10 cellular contexts compared by ENCODE assay signal in genomic region chr9:131609116-131609830, GRCh38.
DNase-seq lines count a peak whose midpoint lies in the region; ATAC-seq and TF ChIP-seq lines count a peak whose summit lies in the region.
"Had no signal": no experiment of that assay in that cellular context is flagged by ENCODE, and none has a peak within 500 bp of the region (broad histone marks: within the 10 kb centered on the region; RNA-seq: fewer than 3 reads in every experiment).

No MANE protein-coding gene starts in this region.

- H3K27me3 ChIP-seq in gastroesophageal sphincter (no peaks in the 10 kb centered on the region), psoas muscle (ENCODE audit: insufficient read depth in 3 of 3, low read length in 2 of 3) (no peaks in the 10 kb centered on the region)

- H3K27me3 Mint-ChIP-seq in activated T-helper 17 cell treated with anti-CD3 and anti-CD28 coated beads, Interleukin-2, amount 50 U/mL, for 72 hours = no peaks in the 10 kb centered on the region
- H3K27me3 Mint-ChIP-seq in activated CD8-positive, alpha-beta T cell treated with anti-CD3 and anti-CD28 coated beads for 36 hours = no peaks in the 10 kb centered on the region

- H3K36me3 ChIP-seq in gastroesophageal sphincter (peaks cover 0 to 43% of the 10 kb centered on the region in 2 donors), psoas muscle (ENCODE audit: insufficient read depth in 1 of 2, low read depth in 1 of 2) (peaks cover 0 to 53% of the 10 kb centered on the region in 2 donors)

- H3K27ac Mint-ChIP-seq in activated T-helper 17 cell treated with anti-CD3 and anti-CD28 coated beads, Interleukin-2, amount 50 U/mL, for 72 hours = peak overlapping the region; percentile 53
- H3K27ac Mint-ChIP-seq in activated CD8-positive, alpha-beta T cell treated with anti-CD3 and anti-CD28 coated beads for 36 hours = no peak overlapping the region

- DNase-seq in ELR (ENCODE audit: low read depth) (peak; percentile 76), psoas muscle (peak in 1 of 2 donors; percentile 51), activated gamma-delta T cell treated with Interleukin-2 at 50 U/mL for 16 hours (no peak)
- no peak for DNase-seq in activated CD8-positive, alpha-beta T cell treated with anti-CD3 and anti-CD28 coated beads for 36 hours
- DNase-seq: NCI-H1417; stimulated activated CD4-positive, alpha-beta T cell treated with anti-CD3 and anti-CD28 coated beads, Interleukin-4, amount 100 ng/mL, for 24 hours had no signal

- WGBS in gastroesophageal sphincter (ENCODE audit: low coverage in 1 of 2), 2 donors = 5 to 10% methylated on average over 5 to 10 of the region's 14 CpGs
- 9 to 20% (median 15%) methylated on average over 14 of the region's 14 CpGs for WGBS in psoas muscle, 3 donors

- intact Hi-C loops in psoas muscle (cut with DNase I) = loop anchor here in 1 of 2 donors (5.0 kb wide), 1 partner anchor 43 kb away; no protein-coding TSS in a partner anchor
- intact Hi-C loops in activated CD8-positive, alpha-beta T cell treated with anti-CD3 and anti-CD28 coated beads for 36 hours (cut with micrococcal nuclease) = no loop called here

- H3K4me3 Mint-ChIP-seq in activated T-helper 17 cell treated with anti-CD3 and anti-CD28 coated beads, Interleukin-2, amount 50 U/mL, for 72 hours = no peak overlapping the region
- no peak overlapping the region for H3K4me3 Mint-ChIP-seq in activated CD8-positive, alpha-beta T cell treated with anti-CD3 and anti-CD28 coated beads for 36 hours

- no peak for TF ChIP-seq POLR2A in gastroesophageal sphincter (IDR thresholded peaks at IDR 0.05)

- TF ChIP-seq CTCF in gastroesophageal sphincter (IDR thresholded peaks at IDR 0.05) (no peak), psoas muscle (IDR thresholded peaks at IDR 0.05) (no peak)
- no peak for TF ChIP-seq CTCF in activated CD8-positive, alpha-beta T cell treated with anti-CD3 and anti-CD28 coated beads for 36 hours (IDR thresholded peaks at IDR 0.05)

- CTCF ChIA-PET in activated CD8-positive, alpha-beta T cell treated with anti-CD3 and anti-CD28 coated beads for 36 hours (lab: Charles Lee) = interaction anchor here (1.1 to 1.2 kb wide), 2 partner anchors 18 to 130 kb away, joined by 4 to 5 read pairs; no protein-coding TSS in a partner anchor

- peak overlapping the region; percentile 79 to 96 (median 90) for H3K27ac ChIP-seq in gastroesophageal sphincter
- peak overlapping the region; percentile 94 for H3K27ac ChIP-seq in psoas muscle

- peaks cover 99% of the 10 kb centered on the region for H3K36me3 Mint-ChIP-seq in activated T-helper 17 cell treated with anti-CD3 and anti-CD28 coated beads, Interleukin-2, amount 50 U/mL, for 72 hours (ENCODE audit: low read depth)
- peaks cover 5% of the 10 kb centered on the region for H3K36me3 Mint-ChIP-seq in activated CD8-positive, alpha-beta T cell treated with anti-CD3 and anti-CD28 coated beads for 36 hours (ENCODE audit: low read depth)

- no peak for TF ChIP-seq EP300 in gastroesophageal sphincter (IDR thresholded peaks at IDR 0.05)

- H3K9me3 ChIP-seq in gastroesophageal sphincter (no peaks in the 10 kb centered on the region), psoas muscle (no peaks in the 10 kb centered on the region)

- POLR2A ChIA-PET in activated CD8-positive, alpha-beta T cell treated with anti-CD3 and anti-CD28 coated beads for 36 hours (lab: Charles Lee) = no interaction called here

- ATAC-seq in activated T-helper 17 cell treated with anti-CD3 and anti-CD28 coated beads, Interleukin-2, amount 50 U/mL, for 72 hours (replicated peaks) = no peak
- ATAC-seq in gastroesophageal sphincter (peak; percentile 38), psoas muscle (peak; percentile 15 to 42 (median 20)), GM19467 (IDR thresholded peaks at IDR 0.05; ENCODE audit: unreplicated experiment) (no peak), GM21423 (IDR thresholded peaks at IDR 0.05; ENCODE audit: unreplicated experiment) (no peak)
- no peak for ATAC-seq in activated CD8-positive, alpha-beta T cell treated with anti-CD3 and anti-CD28 coated beads for 36 hours

- H3K4me1 ChIP-seq in gastroesophageal sphincter (peaks cover 7 to 53% (median 38%) of the 10 kb centered on the region in 3 donors), psoas muscle (peaks cover 47% of the 10 kb centered on the region)

- H3K4me3 ChIP-seq in gastroesophageal sphincter = peak overlapping the region in 1 of 2 donors; percentile 21
- peak overlapping the region; percentile 31 for H3K4me3 ChIP-seq in psoas muscle

- peaks cover 13% of the 10 kb centered on the region for H3K4me1 Mint-ChIP-seq in activated T-helper 17 cell treated with anti-CD3 and anti-CD28 coated beads, Interleukin-2, amount 50 U/mL, for 72 hours
- H3K4me1 Mint-ChIP-seq in activated CD8-positive, alpha-beta T cell treated with anti-CD3 and anti-CD28 coated beads for 36 hours (ENCODE audit: low read depth) = no peaks in the 10 kb centered on the region

- H3K9me3 Mint-ChIP-seq in activated T-helper 17 cell treated with anti-CD3 and anti-CD28 coated beads, Interleukin-2, amount 50 U/mL, for 72 hours = no peaks in the 10 kb centered on the region
- no peaks in the 10 kb centered on the region for H3K9me3 Mint-ChIP-seq in activated CD8-positive, alpha-beta T cell treated with anti-CD3 and anti-CD28 coated beads for 36 hours

Comparison
In these comparisons a context has a peak if more than half of its experiments do, and no peak if none do; other contexts are left out.
1. ATAC-seq: peak in gastroesophageal sphincter (single experiment) and psoas muscle (4 of 4); none in activated T-helper 17 cell treated with anti-CD3 and anti-CD28 coated beads, Interleukin-2, amount 50 U/mL, for 72 hours (single experiment), GM19467 (single experiment), GM21423 (single experiment) and activated CD8-positive, alpha-beta T cell treated with anti-CD3 and anti-CD28 coated beads for 36 hours (single experiment).